Comparison of ENCODE assay signal across 8 cellular contexts in genomic region chr6:85450578-85450884, GRCh38. TPM values are rescaled to one million over a fixed set of nuclear protein-coding genes. Genes with fewer than 3 reads are reported as not detected.
DNase-seq lines count a peak whose midpoint lies in the region; ATAC-seq and TF ChIP-seq lines count a peak whose summit lies in the region.

No MANE protein-coding gene starts in this region.

- H4K20me1 ChIP-seq in PC-9 (ENCODE audit: insufficient read depth), result no peaks in the 10 kb centered on the region
- no peaks in the 10 kb centered on the region for H4K20me1 ChIP-seq in fibroblast of lung (ENCODE audit: control insufficient read depth, extremely low read depth, insufficient read depth, low read length)

- H2AFZ ChIP-seq in ACC112 (ENCODE audit: low read length, unreplicated experiment) (no peak overlapping the region), PC-9 (peak overlapping the region; percentile 70), fibroblast of lung (ENCODE audit: low read length) (peak overlapping the region; percentile 28)

- H3K4me3 ChIP-seq in ACC112 (ENCODE audit: low read depth, low read length) (peak overlapping the region; percentile 96), PC-9 (peak overlapping the region; percentile 94), fibroblast of lung (replicated peaks in 1 of 4; ENCODE audit: control extremely low read depth in 1 of 4, insufficient read depth in 1 of 4, low read depth in 3 of 4, low read length in 4 of 4) (peak overlapping the region; percentile 79 to 99 (median 89)), psoas muscle (peak overlapping the region; percentile 69)

- peak overlapping the region; percentile 98 for H3K4me2 ChIP-seq in PC-9
- H3K4me2 ChIP-seq in fibroblast of lung (ENCODE audit: extremely low read depth, insufficient read depth, low read length), result peak overlapping the region; percentile 70

- H3K4me1 ChIP-seq in ACC112 (ENCODE audit: control insufficient read depth, insufficient read depth, low read length, unreplicated experiment) (peaks cover 55% of the 10 kb centered on the region), PC-9 (replicated peaks; ENCODE audit: insufficient read depth) (peaks cover 56% of the 10 kb centered on the region), fibroblast of lung (ENCODE audit: control insufficient read depth, extremely low read depth, insufficient read depth, low read length) (peaks cover 11% of the 10 kb centered on the region), psoas muscle (peaks cover 7% of the 10 kb centered on the region)

- H3K9me2 ChIP-seq in PC-9 (ENCODE audit: insufficient read depth), result no peaks in the 10 kb centered on the region

- H3K27ac ChIP-seq in ACC112 (ENCODE audit: low read depth, low read length) (peak overlapping the region; percentile 100), PC-9 (peak overlapping the region; percentile 74), fibroblast of lung (ENCODE audit: insufficient read depth, low read length) (peak overlapping the region; percentile 95), psoas muscle (peak overlapping the region; percentile 60)

- WGBS in psoas muscle, 3 donors, result 5 to 11% (median 9%) methylated on average over 13 of the region's 13 CpGs

- H3K79me2 ChIP-seq in ACC112 (ENCODE audit: control insufficient read depth, insufficient read depth, low read length, unreplicated experiment) (peaks cover 83% of the 10 kb centered on the region), PC-9 (ENCODE audit: low read depth) (peaks cover 79% of the 10 kb centered on the region), fibroblast of lung (ENCODE audit: control insufficient read depth, insufficient read depth, low read length) (peaks cover 74% of the 10 kb centered on the region)

- peak overlapping the region; percentile 91 for H3K9ac ChIP-seq in fibroblast of lung (ENCODE audit: insufficient read depth, low read length)

- ATAC-seq in GM19455 (IDR thresholded peaks at IDR 0.05; ENCODE audit: unreplicated experiment), result peak; percentile 5
- ATAC-seq in psoas muscle, result no peak

- peaks cover 29% of the 10 kb centered on the region for H3K36me3 ChIP-seq in ACC112 (ENCODE audit: insufficient read depth, low read length)
- H3K36me3 ChIP-seq in PC-9 (ENCODE audit: low read depth), result 0 out of 2 replicates have a peak, but pooled peaks cover 5% of the 10 kb centered on the region
- H3K36me3 ChIP-seq in fibroblast of lung (ENCODE audit: control insufficient read depth, insufficient read depth, low read length), result no peaks in the 10 kb centered on the region
- no peaks in the 10 kb centered on the region for H3K36me3 ChIP-seq in psoas muscle (ENCODE audit: insufficient read depth in 1 of 2, low read depth in 1 of 2)

- CTCF ChIA-PET in PC-9 (lab: Charles Lee), result interaction anchor here (0.6 to 1.6 kb wide), 3 partner anchors 86 to 214 kb away, joined by 3 to 18 read pairs (median 3); no protein-coding TSS in a partner anchor

- intact Hi-C loops in PC-9 (cut with micrococcal nuclease; ENCODE audit: unreplicated experiment), result loop anchor here (1.0 to 2.0 kb wide), 3 partner anchors 14 to 89 kb away; no protein-coding TSS in a partner anchor
- intact Hi-C loops in psoas muscle (cut with DNase I), result no loop called here

- H3K27me3 ChIP-seq in ACC112 (ENCODE audit: insufficient read depth, low read length) (no peaks in the 10 kb centered on the region), PC-9 (ENCODE audit: insufficient read depth, low read depth) (no peaks in the 10 kb centered on the region), fibroblast of lung (ENCODE audit: control insufficient read depth, insufficient read depth, low read length) (no peaks in the 10 kb centered on the region), psoas muscle (ENCODE audit: insufficient read depth in 3 of 3, low read length in 2 of 3) (peaks cover 0 to 24% (median 0%) of the 10 kb centered on the region in 3 donors)

- no peak for TF ChIP-seq CTCF in PC-9 (conservative IDR thresholded peaks at IDR 0.05)
- peak in 1 of 2 donors; percentile 0 for TF ChIP-seq CTCF in fibroblast of lung (conservative IDR thresholded peaks at IDR 0.05 in 1 of 2, IDR thresholded peaks at IDR 0.05 in 1 of 2; ENCODE audit: low read depth in 1 of 2, low read length in 2 of 2)
- TF ChIP-seq CTCF in psoas muscle (IDR thresholded peaks at IDR 0.05), result no peak

- H3F3A ChIP-seq in PC-9 (ENCODE audit: insufficient read depth, low read depth), result no peaks in the 10 kb centered on the region

- POLR2A ChIA-PET in PC-9 (lab: Charles Lee; ENCODE audit: unreplicated experiment), result interaction anchor here (0.5 to 2.3 kb wide), 4 partner anchors 10 to 89 kb away, joined by 3 to 22 read pairs (median 4); no protein-coding TSS in a partner anchor

- no peaks in the 10 kb centered on the region for H3K9me3 ChIP-seq in PC-9 (ENCODE audit: insufficient read depth, low read depth)
- H3K9me3 ChIP-seq in fibroblast of lung (ENCODE audit: control insufficient read depth, insufficient read depth, low read depth, low read length), result no peaks in the 10 kb centered on the region
- H3K9me3 ChIP-seq in psoas muscle, result no peaks in the 10 kb centered on the region

- no TSS peak for BruUV-seq in PC-9 (replicated peaks; lab: Mats Ljungman, UMichigan)

- DNase-seq in PC-9, result no peak
- DNase-seq in fibroblast of lung (ENCODE audit: low read depth in 2 of 2), result peak; percentile 47 to 57
- DNase-seq in psoas muscle, result no peak
- no peak for DNase-seq in EL
- DNase-seq in SHP77 treated with DMSO at 0.1 percent for 48 hours (lab: John Stamatoyannopoulos, UW), result no peak
- DNase-seq in NCI-H187 treated with DMSO at 0.1 percent for 48 hours (lab: John Stamatoyannopoulos, UW), result no peak

RNA-seq across cellular contexts. Expression of gene NT5E, which starts 0.6 kb away (rescaled TPM):
- total RNA-seq in PC-9 (2021), result 84.6 and 90.4 TPM in 2 replicates
- total RNA-seq in fibroblast of lung, result 111 and 257 TPM in 2 replicates
- 217 and 324 TPM in 2 replicates for polyA plus RNA-seq in fibroblast of lung
- 125 and 203 TPM in 2 replicates for polyA plus RNA-seq in fibroblast of lung (2012)
- polyA minus RNA-seq in fibroblast of lung (ENCODE audit: low replicate concordance), result 43.7 and 113 TPM in 2 replicates
- 1 to 10 TPM in 3 of 4 donors, under 1 TPM in 1; 0.90 to 3.9 (median 3.0) TPM for total RNA-seq in psoas muscle
- 1 to 10 TPM in 1 of 3 donors, under 1 TPM in 2; 0.57 to 2.3 (median 0.90) TPM for polyA plus RNA-seq in psoas muscle

Comparison
In these comparisons a context has a peak if more than half of its experiments do, and no peak if none do; other contexts are left out.
1. DNase-seq: peak in fibroblast of lung (2 of 2); none in PC-9 (0 of 2), psoas muscle (0 of 2), EL (single experiment), SHP77 treated with DMSO at 0.1 percent for 48 hours (single experiment) and NCI-H187 treated with DMSO at 0.1 percent for 48 hours (single experiment).
2. RNA of gene NT5E, which starts 0.6 kb away (total RNA-seq): 111 to 257 TPM in fibroblast of lung and 84.6 to 90.4 TPM in PC-9; 0.90 to 3.9 TPM in psoas muscle; every median in the first group is over 10 times any median in the second.
3. Peak in every context shown above with its lines, with median percentiles within 50 percentile points of each other: H3K27ac ChIP-seq and H3K4me3 ChIP-seq.